In the genomic region with DNA sequence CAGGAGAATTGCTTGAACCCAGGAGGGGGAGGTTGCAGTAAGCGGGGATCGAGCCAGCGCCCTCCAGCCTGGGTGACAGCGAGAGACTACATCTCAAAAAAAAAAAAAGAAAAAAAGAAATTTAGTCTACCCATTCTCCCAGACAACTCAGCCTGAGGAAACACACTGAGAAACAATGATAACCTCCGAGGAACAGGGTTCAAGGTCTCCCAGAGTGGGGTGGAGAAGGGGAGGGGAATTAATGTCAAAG, we compare ENCODE assay signal across 8 cellular contexts. TPM values are rescaled to one million over a fixed set of nuclear protein-coding genes. Genes with fewer than 3 reads are reported as not detected.
A peak's percentile ranks its signal among the peaks of the same experiment; 100 is the strongest.
DNase-seq lines count a peak whose midpoint lies in the region; ATAC-seq, FAIRE-seq and TF ChIP-seq lines count a peak whose summit lies in the region.

No MANE protein-coding gene starts in this region.

- no peaks in the 10 kb centered on the region for H3K9me2 ChIP-seq in PC-9 (ENCODE audit: insufficient read depth)

- no peaks in the 10 kb centered on the region for H3K27me3 Mint-ChIP-seq in CD8-positive, alpha-beta T cell (ENCODE audit: low read depth)

- DNase-seq in CD8-positive, alpha-beta T cell, result no peak
- DNase-seq in PC-9 (no peak), endothelial cell of umbilical vein (ENCODE audit: low read depth, low spot score) (no peak), osteoblast (ENCODE audit: insufficient read length, low spot score, missing footprints) (no peak), DMS153 treated with DMSO at 0.1 percent for 48 hours (lab: John Stamatoyannopoulos, UW; ENCODE audit: unreplicated experiment) (no peak), posterior vena cava (ENCODE audit: low spot score) (no peak)

- H3K27me3 ChIP-seq in CD8-positive, alpha-beta T cell (ENCODE audit: insufficient read depth, low read length), result no peaks in the 10 kb centered on the region
- H3K27me3 ChIP-seq in PC-9 (ENCODE audit: insufficient read depth, low read depth), result no peaks in the 10 kb centered on the region
- no peaks in the 10 kb centered on the region for H3K27me3 ChIP-seq in endothelial cell of umbilical vein (ENCODE audit: control insufficient read depth in 2 of 2, insufficient read depth in 2 of 2, low read length in 2 of 2)
- peaks cover 4% of the 10 kb centered on the region for H3K27me3 ChIP-seq in osteoblast (ENCODE audit: insufficient read depth, low read length)

- intact Hi-C loops in CD8-positive, alpha-beta T cell (cut with DNase I, micrococcal nuclease), result loop anchor here (1.0 to 5.0 kb wide), 14 partner anchors 8 to 1766 kb away; partner anchors contain the start of genes BLOC1S3 (in 2 of the 2), TRAPPC6A (in 2 of the 2), ERCC2 (in 1 of the 2) and INAFM1 (in 1 of the 2)
- intact Hi-C loops in PC-9 (cut with micrococcal nuclease; ENCODE audit: unreplicated experiment) (loop anchor here (1.0 to 5.0 kb wide), 2 partner anchors 78 to 136 kb away; partner anchors contain the start of gene OPA3), endothelial cell of umbilical vein (cut with micrococcal nuclease) (loop anchor here (1.0 to 2.0 kb wide), 4 partner anchors 9 to 139 kb away; partner anchors contain the start of gene RTN2), posterior vena cava (cut with DNase I) (no loop called here)

- no peak for TF ChIP-seq CTCF in CD8-positive, alpha-beta T cell (IDR thresholded peaks at IDR 0.05)
- TF ChIP-seq CTCF in PC-9 (conservative IDR thresholded peaks at IDR 0.05) (no peak), endothelial cell of umbilical vein (IDR thresholded peaks at IDR 0.05; ENCODE audit: extremely low read depth in 1 of 2, insufficient read depth in 1 of 2, low read depth in 1 of 2, low read length in 2 of 2) (no peak), osteoblast (IDR thresholded peaks at IDR 0.05; ENCODE audit: extremely low read depth, low read depth, low read length) (no peak)

- H3K4me3 ChIP-seq in CD8-positive, alpha-beta T cell (ENCODE audit: low read depth, low read length), result peak overlapping the region; percentile 90
- peak overlapping the region; percentile 97 for H3K4me3 ChIP-seq in PC-9
- H3K4me3 ChIP-seq in endothelial cell of umbilical vein (replicated peaks in 1 of 3; ENCODE audit: insufficient read depth in 1 of 3, low read depth in 1 of 3, low read length in 3 of 3), result peak overlapping the region in 1 of 3 experiments; percentile 60
- peak overlapping the region; percentile 90 for H3K4me3 ChIP-seq in osteoblast (ENCODE audit: insufficient read depth, low read length)

- peaks cover 34% of the 10 kb centered on the region for H3K4me1 Mint-ChIP-seq in CD8-positive, alpha-beta T cell (ENCODE audit: low read depth)

- no peak for ATAC-seq in CD8-positive, alpha-beta T cell
- ATAC-seq in GM18498 (IDR thresholded peaks at IDR 0.05; ENCODE audit: unreplicated experiment) (no peak), HG03039 (IDR thresholded peaks at IDR 0.05; ENCODE audit: unreplicated experiment) (no peak)

- dilution Hi-C loops in endothelial cell of umbilical vein (cut with MboI; ENCODE audit: extremely low pct_ligation_motif_present, low sequenced_read_pairs), result no loop called here

- no peak for TF ChIP-seq POLR2A in endothelial cell of umbilical vein (IDR thresholded peaks at IDR 0.05; ENCODE audit: low read depth, low read length)

- peak overlapping the region; percentile 99 for H3K4me2 ChIP-seq in PC-9
- H3K4me2 ChIP-seq in endothelial cell of umbilical vein (ENCODE audit: insufficient read depth, low read length), result peak overlapping the region; percentile 62
- peak overlapping the region; percentile 100 for H3K4me2 ChIP-seq in osteoblast (ENCODE audit: insufficient read depth, low read length)

- POLR2A ChIA-PET in CD8-positive, alpha-beta T cell (lab: Charles Lee), result interaction anchor here (0.6 to 1.2 kb wide), 3 partner anchors 8 to 27 kb away, joined by 4 to 5 read pairs (median 4); partner anchors contain the start of genes PPM1N and RTN2
- POLR2A ChIA-PET in PC-9 (lab: Charles Lee; ENCODE audit: unreplicated experiment) (no interaction called here), endothelial cell of umbilical vein (lab: Charles Lee) (interaction anchor here (0.6 kb wide), 1 partner anchor 83 kb away, joined by 3 read pairs; no protein-coding TSS in a partner anchor)

- peaks cover 46% of the 10 kb centered on the region for H3F3A ChIP-seq in PC-9 (ENCODE audit: insufficient read depth, low read depth)

- CTCF ChIA-PET in CD8-positive, alpha-beta T cell (lab: Charles Lee), result interaction anchor here (0.8 to 3.6 kb wide), 8 partner anchors 10 to 136 kb away, joined by 3 to 25 read pairs (median 6); no protein-coding TSS in a partner anchor
- CTCF ChIA-PET in PC-9 (lab: Charles Lee) (interaction anchor here (0.7 to 0.8 kb wide), 2 partner anchors 172 to 378 kb away, joined by 3 read pairs; no protein-coding TSS in a partner anchor), endothelial cell of umbilical vein (lab: Charles Lee) (interaction anchor here (1.2 to 1.6 kb wide), 2 partner anchors 21 to 67 kb away, joined by 8 to 10 read pairs; no protein-coding TSS in a partner anchor)

- H3K79me2 ChIP-seq in PC-9 (ENCODE audit: low read depth) (peaks cover 45% of the 10 kb centered on the region), endothelial cell of umbilical vein (ENCODE audit: control insufficient read depth, insufficient read depth, low read length) (peaks cover 39% of the 10 kb centered on the region), osteoblast (ENCODE audit: insufficient read depth, low read length) (peaks cover 34% of the 10 kb centered on the region)

- H4K20me1 ChIP-seq in PC-9 (ENCODE audit: insufficient read depth) (peaks cover 15% of the 10 kb centered on the region), endothelial cell of umbilical vein (replicated peaks; ENCODE audit: control insufficient read depth, extremely low read depth, insufficient read depth, low read length) (no peaks in the 10 kb centered on the region), osteoblast (ENCODE audit: insufficient read depth, low read length) (peaks cover 13% of the 10 kb centered on the region)

- peaks cover 28% of the 10 kb centered on the region for H3K4me1 ChIP-seq in CD8-positive, alpha-beta T cell (ENCODE audit: insufficient read depth, low read length)
- H3K4me1 ChIP-seq in PC-9 (replicated peaks; ENCODE audit: insufficient read depth), result peaks cover 21% of the 10 kb centered on the region
- H3K4me1 ChIP-seq in endothelial cell of umbilical vein (ENCODE audit: control insufficient read depth, extremely low read depth, insufficient read depth, low read length), result peaks cover 20% of the 10 kb centered on the region
- H3K4me1 ChIP-seq in osteoblast (ENCODE audit: insufficient read depth, low read length), result peaks cover 20% of the 10 kb centered on the region

- BruUV-seq in PC-9 (replicated peaks; lab: Mats Ljungman, UMichigan) (TSS peak; percentile 77), endothelial cell of umbilical vein (replicated peaks; lab: Mats Ljungman, UMichigan) (no TSS peak)

- H3K9me3 ChIP-seq in CD8-positive, alpha-beta T cell (ENCODE audit: low read length), result no peaks in the 10 kb centered on the region
- H3K9me3 ChIP-seq in PC-9 (ENCODE audit: insufficient read depth, low read depth) (no peaks in the 10 kb centered on the region), endothelial cell of umbilical vein (replicated peaks; ENCODE audit: control insufficient read depth, insufficient read depth, low read length) (no peaks in the 10 kb centered on the region), osteoblast (ENCODE audit: low read depth, low read length) (no peaks in the 10 kb centered on the region)

- no peaks in the 10 kb centered on the region for H3K9me1 ChIP-seq in endothelial cell of umbilical vein (replicated peaks; ENCODE audit: control insufficient read depth, extremely low read depth, insufficient read depth, low read length)

- H3K27ac ChIP-seq in CD8-positive, alpha-beta T cell (ENCODE audit: low read depth, low read length), result peak overlapping the region; percentile 91
- H3K27ac ChIP-seq in PC-9 (peak overlapping the region; percentile 95), endothelial cell of umbilical vein (ENCODE audit: insufficient read depth, low read depth, low read length) (peak overlapping the region; percentile 64), osteoblast (ENCODE audit: low read depth, low read length) (peak overlapping the region; percentile 80)

- H2AFZ ChIP-seq in PC-9 (peak overlapping the region; percentile 69), endothelial cell of umbilical vein (ENCODE audit: low read depth, low read length) (peak overlapping the region; percentile 64), osteoblast (ENCODE audit: low read length) (peak overlapping the region; percentile 91)

- H3K9ac ChIP-seq in endothelial cell of umbilical vein (replicated peaks; ENCODE audit: extremely low read depth, insufficient read depth, low read length), result peak overlapping the region; percentile 62

- FAIRE-seq in endothelial cell of umbilical vein (lab: Jason Lieb, UNC), result no peak

- H3K27ac Mint-ChIP-seq in CD8-positive, alpha-beta T cell, result peak overlapping the region; percentile 90

- H3K4me3 Mint-ChIP-seq in CD8-positive, alpha-beta T cell, result peak overlapping the region; percentile 77

- H3K36me3 Mint-ChIP-seq in CD8-positive, alpha-beta T cell, result peaks cover 14% of the 10 kb centered on the region

- no peaks in the 10 kb centered on the region for H3K9me3 Mint-ChIP-seq in CD8-positive, alpha-beta T cell

- no peaks in the 10 kb centered on the region for H3K36me3 ChIP-seq in CD8-positive, alpha-beta T cell (ENCODE audit: insufficient read depth, low read length)
- H3K36me3 ChIP-seq in PC-9 (ENCODE audit: low read depth), result no peaks in the 10 kb centered on the region
- no peaks in the 10 kb centered on the region for H3K36me3 ChIP-seq in endothelial cell of umbilical vein (ENCODE audit: control insufficient read depth in 2 of 2, extremely low read depth in 1 of 2, insufficient read depth in 2 of 2, low read length in 2 of 2)
- H3K36me3 ChIP-seq in osteoblast (ENCODE audit: insufficient read depth, low read length), result peaks cover 3% of the 10 kb centered on the region

RNA-seq across cellular contexts. Expression of gene VASP, which starts 1.4 kb away (rescaled TPM):
- 10 to 100 TPM; 45.6 to 51.6 TPM for total RNA-seq in CD8-positive, alpha-beta T cell
- total RNA-seq in PC-9 (2021), result 123 and 155 TPM in 2 replicates
- 154 and 186 TPM in 2 replicates for total RNA-seq in endothelial cell of umbilical vein
- polyA plus RNA-seq in endothelial cell of umbilical vein, result 94.3 and 126 TPM in 2 replicates
- 64.2 and 67.9 TPM in 2 replicates for polyA plus RNA-seq in endothelial cell of umbilical vein (2011; cell fraction: cytosol; rRNA removed)
- 57.6 and 70.4 TPM in 2 replicates for polyA plus RNA-seq in endothelial cell of umbilical vein (2011; cell fraction: nucleus; rRNA removed)
- 74.7 and 84.2 TPM in 2 replicates for polyA plus RNA-seq in endothelial cell of umbilical vein (2012)
- polyA minus RNA-seq in endothelial cell of umbilical vein, result 65.0 and 69.3 TPM in 2 replicates
- polyA minus RNA-seq in endothelial cell of umbilical vein (2011; cell fraction: cytosol; rRNA and poly(A)+ RNA removed), result 43.9 TPM
- polyA minus RNA-seq in endothelial cell of umbilical vein (2011; cell fraction: nucleus; rRNA and poly(A)+ RNA removed), result 22.8 and 42.8 TPM in 2 replicates
- total RNA-seq in osteoblast, result 50.1 and 71.3 TPM in 2 replicates
- 100 to 1,000 TPM; 159 to 204 TPM for total RNA-seq in posterior vena cava

RNA-seq across cellular contexts. Expression of gene PPM1N, which starts 7.7 kb away (rescaled TPM):
- 1 to 10 TPM; 5.6 to 8.0 TPM for total RNA-seq in CD8-positive, alpha-beta T cell
- total RNA-seq in PC-9 (2021) (5.0 and 9.5 TPM in 2 replicates), endothelial cell of umbilical vein (0.40 and 0.81 TPM in 2 replicates), osteoblast (0.29 and 0.36 TPM in 2 replicates), posterior vena cava (1 to 10 TPM in 1 of 2 donors, under 1 TPM in 1; 0.67 to 1.9 TPM)
- polyA plus RNA-seq in endothelial cell of umbilical vein, result 0.48 and 0.59 TPM in 2 replicates
- polyA plus RNA-seq in endothelial cell of umbilical vein (2011; cell fraction: cytosol; rRNA removed), result 0.44 and 0.71 TPM in 2 replicates
- polyA plus RNA-seq in endothelial cell of umbilical vein (2011; cell fraction: nucleus; rRNA removed), result 0.43 and 0.50 TPM in 2 replicates
- polyA plus RNA-seq in endothelial cell of umbilical vein (2012), result 2.4 and 2.7 TPM in 2 replicates
- polyA minus RNA-seq in endothelial cell of umbilical vein, result 0.93 TPM in 1 of 2 replicates, not detected in the other
- polyA minus RNA-seq in endothelial cell of umbilical vein (2011; cell fraction: cytosol; rRNA and poly(A)+ RNA removed), result not detected
- not detected in 2 replicates for polyA minus RNA-seq in endothelial cell of umbilical vein (2011; cell fraction: nucleus; rRNA and poly(A)+ RNA removed)

RNA-seq across cellular contexts. Expression of gene RTN2, which starts 9.1 kb away (rescaled TPM):
- total RNA-seq in CD8-positive, alpha-beta T cell, result 1 to 10 TPM in 1 of 2 experiments, under 1 TPM in 1; 0.64 to 1.3 TPM
- total RNA-seq in PC-9 (2021) (49.6 and 50.1 TPM in 2 replicates), endothelial cell of umbilical vein (12.0 and 12.9 TPM in 2 replicates), osteoblast (6.2 TPM in 2 replicates), posterior vena cava (10 to 100 TPM in 1 of 2 donors, 1 to 10 TPM in 1; 9.4 to 14.5 TPM)
- 21.0 and 22.5 TPM in 2 replicates for polyA plus RNA-seq in endothelial cell of umbilical vein
- 10.5 and 13.6 TPM in 2 replicates for polyA plus RNA-seq in endothelial cell of umbilical vein (2011; cell fraction: cytosol; rRNA removed)
- polyA plus RNA-seq in endothelial cell of umbilical vein (2011; cell fraction: nucleus; rRNA removed), result 6.2 and 6.8 TPM in 2 replicates
- polyA plus RNA-seq in endothelial cell of umbilical vein (2012), result 13.1 and 21.4 TPM in 2 replicates
- polyA minus RNA-seq in endothelial cell of umbilical vein, result 6.5 and 11.9 TPM in 2 replicates
- polyA minus RNA-seq in endothelial cell of umbilical vein (2011; cell fraction: cytosol; rRNA and poly(A)+ RNA removed), result 3.3 TPM
- polyA minus RNA-seq in endothelial cell of umbilical vein (2011; cell fraction: nucleus; rRNA and poly(A)+ RNA removed), result 1.8 and 7.0 TPM in 2 replicates

RNA-seq across cellular contexts. Expression of gene FOSB, which starts 38.1 kb away (rescaled TPM):
- 100 to 1,000 TPM; 625 to 631 TPM for total RNA-seq in CD8-positive, alpha-beta T cell
- total RNA-seq in PC-9 (2021) (7.9 and 16.5 TPM in 2 replicates), endothelial cell of umbilical vein (2.0 and 23.0 TPM in 2 replicates), osteoblast (3.3 and 3.8 TPM in 2 replicates), posterior vena cava (10 to 100 TPM; 33.2 to 73.0 TPM)
- polyA plus RNA-seq in endothelial cell of umbilical vein, result 9.8 and 10.7 TPM in 2 replicates
- polyA plus RNA-seq in endothelial cell of umbilical vein (2011; cell fraction: cytosol; rRNA removed), result 4.8 and 16.0 TPM in 2 replicates
- 128 and 173 TPM in 2 replicates for polyA plus RNA-seq in endothelial cell of umbilical vein (2011; cell fraction: nucleus; rRNA removed)
- 6.2 and 6.4 TPM in 2 replicates for polyA plus RNA-seq in endothelial cell of umbilical vein (2012)
- 21.5 and 27.3 TPM in 2 replicates for polyA minus RNA-seq in endothelial cell of umbilical vein
- 7.1 TPM for polyA minus RNA-seq in endothelial cell of umbilical vein (2011; cell fraction: cytosol; rRNA and poly(A)+ RNA removed)
- polyA minus RNA-seq in endothelial cell of umbilical vein (2011; cell fraction: nucleus; rRNA and poly(A)+ RNA removed), result 89.3 and 169 TPM in 2 replicates

Comparison
In these comparisons a context has a peak if more than half of its experiments do, and no peak if none do; other contexts are left out.
1. intact Hi-C loops: an anchor here in CD8-positive, alpha-beta T cell (1.0 to 5.0 kb wide), PC-9 (1.0 to 5.0 kb wide) and endothelial cell of umbilical vein (1.0 to 2.0 kb wide); none called in posterior vena cava.